18 cellular contexts compared by ENCODE assay signal in genomic region chr2:95261602-95262001, GRCh38. TPM values are rescaled to one million over a fixed set of nuclear protein-coding genes. Genes with fewer than 3 reads are reported as not detected.
A peak's percentile ranks its signal among the peaks of the same experiment; 100 is the strongest.
DNase-seq lines count a peak whose midpoint lies in the region; TF ChIP-seq lines count a peak whose summit lies in the region.
"Had no signal": no experiment of that assay in that cellular context is flagged by ENCODE, and none has a peak within 500 bp of the region (broad histone marks: within the 10 kb centered on the region; RNA-seq: fewer than 3 reads in every experiment).

No MANE protein-coding gene starts in this region.

- H3K4me3 ChIP-seq in NB4 (ENCODE audit: low read depth, low read length) (no peak overlapping the region), stomach (no peak overlapping the region)
- H3K4me3 ChIP-seq: BLaER1 treated with 17β-estradiol and CSF1 and Interleukin-3, amounts not matched to agents 10 nM and 100 nM; HAP-1; PC-9; SJSA1 had no signal

- peak; percentile 32 for DNase-seq in KBM-7
- DNase-seq in NB4 (ENCODE audit: low read depth), result peak; percentile 64
- DNase-seq in chondrocyte (ENCODE audit: low spot score), result peak; percentile 61
- peak; percentile 7 for DNase-seq in stomach
- no peak for DNase-seq in GDM1 (lab: John Stamatoyannopoulos, UW)
- no peak for DNase-seq in mesothelial cell of epicardium (ENCODE audit: low spot score in 2 of 2, unreplicated experiment in 2 of 2)
- no peak for DNase-seq in activated T-cell treated with anti-CD3 and anti-CD28 coated beads, Interleukin-2, amount 50 U/mL, for 24 hours
- DNase-seq: CD8-positive, alpha-beta memory T cell; IMR-90; NCI-H1417 treated with DMSO at 0.1 percent for 48 hours; NCI-H1930; NCI-H226; NCI-H524; NCI-H82; PC-9 had no signal

- H3K27me3 ChIP-seq in stomach, result no peaks in the 10 kb centered on the region
- H3K27me3 ChIP-seq: BLaER1 treated with 17β-estradiol and CSF1 and Interleukin-3, amounts not matched to agents 10 nM and 100 nM; SJSA1 had no signal

- intact Hi-C loops in stomach (cut with DNase I; ENCODE audit: low total_unique reads), result no loop called here

- H3K27me3 Mint-ChIP-seq in chondrocyte (ENCODE audit: low read depth), result no peaks in the 10 kb centered on the region
- H3K27me3 Mint-ChIP-seq in mesothelial cell of epicardium (ENCODE audit: low read depth), result no peaks in the 10 kb centered on the region
- no peaks in the 10 kb centered on the region for H3K27me3 Mint-ChIP-seq in activated T-cell treated with anti-CD3 and anti-CD28 coated beads, Interleukin-2, amount 50 U/mL, for 24 hours

- TF ChIP-seq POLR2A in NB4 (IDR thresholded peaks at IDR 0.05; ENCODE audit: extremely low read depth, insufficient read length), result no peak
- TF ChIP-seq POLR2A in stomach (IDR thresholded peaks at IDR 0.05), result no peak

- H3K4me1 Mint-ChIP-seq in chondrocyte (ENCODE audit: low read depth) (no peaks in the 10 kb centered on the region), mesothelial cell of epicardium (peaks cover 9% of the 10 kb centered on the region)
- H3K4me1 Mint-ChIP-seq in activated T-cell treated with anti-CD3 and anti-CD28 coated beads, Interleukin-2, amount 50 U/mL, for 24 hours (ENCODE audit: low read depth), result no peaks in the 10 kb centered on the region
- H3K4me1 Mint-ChIP-seq: CD8-positive, alpha-beta memory T cell had no signal

- H3K27ac ChIP-seq in stomach, result no peak overlapping the region
- H3K27ac ChIP-seq: BLaER1 treated with 17β-estradiol and CSF1 and Interleukin-3, amounts not matched to agents 10 nM and 100 nM; PC-9; SJSA1 had no signal

- H3K9me3 Mint-ChIP-seq in chondrocyte (ENCODE audit: low read depth) (peaks cover 15% of the 10 kb centered on the region), mesothelial cell of epicardium (peaks cover 16% of the 10 kb centered on the region)
- H3K9me3 Mint-ChIP-seq in activated T-cell treated with anti-CD3 and anti-CD28 coated beads, Interleukin-2, amount 50 U/mL, for 24 hours, result peaks cover 20% of the 10 kb centered on the region

- H3K9me3 ChIP-seq in stomach, result peaks cover 0 to 16% (median 13%) of the 10 kb centered on the region in 4 donors
- H3K9me3 ChIP-seq: HAP-1, SJSA1 had no signal

- 68 to 77% (median 73%) methylated on average over 5 to 6 of the region's 6 CpGs for WGBS in stomach, 5 donors

- in situ Hi-C loops in KBM-7 (cut with MboI; ENCODE audit: low pct_unique_long_range_greater_than_20kb, low sequenced_read_pairs), result no loop called here

- H3K4me1 ChIP-seq in stomach, result no peaks in the 10 kb centered on the region
- H3K4me1 ChIP-seq: HAP-1, SJSA1 had no signal

- H3K27ac Mint-ChIP-seq in chondrocyte (ENCODE audit: unreplicated experiment) (no peak overlapping the region), mesothelial cell of epicardium (no peak overlapping the region)
- H3K27ac Mint-ChIP-seq in activated T-cell treated with anti-CD3 and anti-CD28 coated beads, Interleukin-2, amount 50 U/mL, for 24 hours, result no peak overlapping the region
- H3K27ac Mint-ChIP-seq: CD8-positive, alpha-beta memory T cell had no signal

- no peak for TF ChIP-seq EP300 in stomach (IDR thresholded peaks at IDR 0.05)

- H3K36me3 Mint-ChIP-seq in chondrocyte (ENCODE audit: low read depth) (no peaks in the 10 kb centered on the region), mesothelial cell of epicardium (no peaks in the 10 kb centered on the region)
- no peaks in the 10 kb centered on the region for H3K36me3 Mint-ChIP-seq in activated T-cell treated with anti-CD3 and anti-CD28 coated beads, Interleukin-2, amount 50 U/mL, for 24 hours (ENCODE audit: low read depth)

- H3K4me3 Mint-ChIP-seq in chondrocyte (ENCODE audit: unreplicated experiment) (no peak overlapping the region), mesothelial cell of epicardium (no peak overlapping the region)
- H3K4me3 Mint-ChIP-seq in activated T-cell treated with anti-CD3 and anti-CD28 coated beads, Interleukin-2, amount 50 U/mL, for 24 hours, result no peak overlapping the region
- H3K4me3 Mint-ChIP-seq: CD8-positive, alpha-beta memory T cell had no signal

- peaks cover 0 to 3% (median 0%) of the 10 kb centered on the region in 4 donors for H3K36me3 ChIP-seq in stomach
- H3K36me3 ChIP-seq: BLaER1 treated with 17β-estradiol and CSF1 and Interleukin-3, amounts not matched to agents 10 nM and 100 nM; HAP-1; SJSA1 had no signal

- TF ChIP-seq CTCF in NB4 (IDR thresholded peaks at IDR 0.05; ENCODE audit: low read depth, low read length) (no peak), chondrocyte (IDR thresholded peaks at IDR 0.05) (no peak), stomach (IDR thresholded peaks at IDR 0.05) (no peak), mesothelial cell of epicardium (IDR thresholded peaks at IDR 0.05; ENCODE audit: unreplicated experiment) (no peak)

RNA-seq across cellular contexts. Expression of gene PROM2, which starts 12.6 kb away (rescaled TPM):
- total RNA-seq in chondrocyte, result 1.5 to 1.7 TPM (median 1.7 TPM) in 3 replicates
- total RNA-seq in stomach, result 100 to 1,000 TPM in 1 of 5 donors, 10 to 100 TPM in 4; 18.4 to 370 (median 62.2) TPM
- polyA plus RNA-seq in stomach, result 10 to 100 TPM in 2 of 3 donors, 1 to 10 TPM in 1; 6.0 to 22.3 (median 14.5) TPM
- 20.3 to 23.5 TPM (median 22.1 TPM) in 3 replicates for total RNA-seq in mesothelial cell of epicardium
- total RNA-seq: IMR-90 had no signal
- polyA plus RNA-seq: CD8-positive, alpha-beta memory T cell had no signal

RNA-seq across cellular contexts. Expression of gene KCNIP3, which starts 35.5 kb away (rescaled TPM):
- total RNA-seq in chondrocyte (3.1 to 6.0 TPM (median 5.9 TPM) in 3 replicates), stomach (1 to 10 TPM in 3 of 5 donors, not detected in 2; 1.3 to 2.4 (median 1.6) TPM), mesothelial cell of epicardium (8.3 to 9.2 TPM (median 8.3 TPM) in 3 replicates)
- polyA plus RNA-seq in stomach, result 1 to 10 TPM; 3.1 to 4.4 (median 3.9) TPM
- total RNA-seq: CD8-positive, alpha-beta memory T cell had no signal
- polyA plus RNA-seq: CD8-positive, alpha-beta memory T cell had no signal

RNA-seq across cellular contexts. Expression of gene ZNF892, which starts 54.3 kb away (rescaled TPM):
- total RNA-seq in chondrocyte (4.7 to 6.0 TPM (median 4.8 TPM) in 3 replicates), stomach (10 to 100 TPM in 1 of 5 donors, 1 to 10 TPM in 4; 1.2 to 12.5 (median 4.2) TPM), mesothelial cell of epicardium (16.7 to 17.2 TPM (median 17.0 TPM) in 3 replicates)
- under 1 TPM in 2 of 3 donors, not detected in 1; 0.23 to 0.62 TPM for polyA plus RNA-seq in stomach

Comparison
In these comparisons a context has a peak if more than half of its experiments do, and no peak if none do; other contexts are left out.
1. DNase-seq: peak in KBM-7 (single experiment), NB4 (single experiment), chondrocyte (single experiment) and stomach (single experiment); none in GDM1 (single experiment), mesothelial cell of epicardium (0 of 2) and activated T-cell treated with anti-CD3 and anti-CD28 coated beads, Interleukin-2, amount 50 U/mL, for 24 hours (single experiment).